Comparison of ENCODE assay signal across 8 cellular contexts in genomic region chr4:185142563-185142910, GRCh38. TPM values are rescaled to one million over a fixed set of nuclear protein-coding genes. Genes with fewer than 3 reads are reported as not detected.
DNase-seq lines count a peak whose midpoint lies in the region; ATAC-seq and TF ChIP-seq lines count a peak whose summit lies in the region.

No MANE protein-coding gene starts in this region.

- peak; percentile 22 for DNase-seq in NCI-H2171 treated with DMSO at 0.1 percent for 48 hours (lab: John Stamatoyannopoulos, UW)
- no peak for DNase-seq in NCI-H2171 (lab: John Stamatoyannopoulos, UW)
- no peak for DNase-seq in body of pancreas
- DNase-seq in memory B cell (ENCODE audit: low spot score in 2 of 2), result no peak
- DNase-seq in upper lobe of right lung, result no peak
- no peak for DNase-seq in GM10248 (ENCODE audit: extremely low spot score)
- DNase-seq in iPS-NIHi7 (ENCODE audit: extremely low spot score), result no peak

- H3K27ac ChIP-seq in HUES6 (ENCODE audit: low read depth, low read length) (peak overlapping the region; percentile 22; the same call in 1 of the 2 replicates), body of pancreas (peak overlapping the region; percentile 28 to 93 (median 85)), upper lobe of right lung (peak overlapping the region; percentile 83)

- H3K4me1 ChIP-seq in HUES6 (ENCODE audit: control insufficient read depth, insufficient read depth, low read length) (peaks cover 8% of the 10 kb centered on the region; the same call in 1 of the 2 replicates), body of pancreas (peaks cover 23% of the 10 kb centered on the region), upper lobe of right lung (peaks cover 9% of the 10 kb centered on the region)

- intact Hi-C loops in body of pancreas (cut with DNase I), result no loop called here
- intact Hi-C loops in upper lobe of right lung (cut with DNase I), result no loop called here

- no peaks in the 10 kb centered on the region for H3K27me3 Mint-ChIP-seq in memory B cell

- TF ChIP-seq POLR2A in body of pancreas (IDR thresholded peaks at IDR 0.05), result no peak

- peaks cover 11% of the 10 kb centered on the region for H3K4me1 Mint-ChIP-seq in memory B cell

- H3K4me3 ChIP-seq in HUES6 (ENCODE audit: low read depth, low read length) (peak overlapping the region; percentile 85), body of pancreas (peak overlapping the region; percentile 46 to 61), upper lobe of right lung (peak overlapping the region; percentile 75)

- 5% methylated on average over 6 to 10 of the region's 10 CpGs for WGBS in body of pancreas, 2 donors

- POLR2A ChIA-PET in GM10248 (lab: Yijun Ruan, JAX), result interaction anchor here (0.5 to 1.8 kb wide), 21 partner anchors 8 to 681 kb away, joined by 3 to 11 read pairs (median 3); no protein-coding TSS in a partner anchor

- CTCF ChIA-PET in GM10248 (lab: Yijun Ruan, JAX), result interaction anchor here (0.9 to 3.5 kb wide), 14 partner anchors 8 to 455 kb away, joined by 3 to 18 read pairs (median 3); partner anchors contain the start of gene UFSP2

- no peaks in the 10 kb centered on the region for H3K36me3 Mint-ChIP-seq in memory B cell

- peak overlapping the region; percentile 89 for H3K27ac Mint-ChIP-seq in memory B cell

- no peaks in the 10 kb centered on the region for H3K9me3 ChIP-seq in HUES6 (ENCODE audit: control insufficient read depth, insufficient read depth, low read depth, low read length)
- H3K9me3 ChIP-seq in body of pancreas, result no peaks in the 10 kb centered on the region
- H3K9me3 ChIP-seq in upper lobe of right lung, result no peaks in the 10 kb centered on the region

- H3K9me3 Mint-ChIP-seq in memory B cell, result no peaks in the 10 kb centered on the region

- peak overlapping the region; percentile 95 for H3K4me3 Mint-ChIP-seq in memory B cell

- H3K27me3 ChIP-seq in HUES6 (ENCODE audit: control insufficient read depth, insufficient read depth, low read length), result peaks cover 6% of the 10 kb centered on the region; the same call in 1 of the 2 replicates
- no peaks in the 10 kb centered on the region for H3K27me3 ChIP-seq in body of pancreas
- no peaks in the 10 kb centered on the region for H3K27me3 ChIP-seq in upper lobe of right lung

- peak overlapping the region; percentile 77 for H3K9ac ChIP-seq in HUES6 (ENCODE audit: low read length)

- H3K36me3 ChIP-seq in HUES6 (ENCODE audit: control insufficient read depth, insufficient read depth, low read length) (peaks cover 16% of the 10 kb centered on the region), body of pancreas (replicated peaks in 1 of 2; ENCODE audit: insufficient read depth in 1 of 2, low read depth in 2 of 2) (no peaks in the 10 kb centered on the region), upper lobe of right lung (no peaks in the 10 kb centered on the region)

- ATAC-seq in body of pancreas, result no peak
- ATAC-seq in memory B cell (ENCODE audit: low read depth), result peak; percentile 26
- ATAC-seq in upper lobe of right lung, result no peak

- TF ChIP-seq CTCF in body of pancreas (IDR thresholded peaks at IDR 0.05) (no peak), upper lobe of right lung (IDR thresholded peaks at IDR 0.05) (no peak), GM10248 (IDR thresholded peaks at IDR 0.05; ENCODE audit: control extremely low read depth, extremely low read depth, low read depth, missing control alignments) (no peak)

RNA-seq across cellular contexts. Expression of gene SLC25A4, which starts 0.5 kb away (rescaled TPM):
- total RNA-seq in body of pancreas (10 to 100 TPM; 11.7 to 21.8 TPM), upper lobe of right lung (40.3 TPM)

Comparison
In these comparisons a context has a peak if more than half of its experiments do, and no peak if none do; other contexts are left out.
1. H3K27ac ChIP-seq: peak in every context shown above with its lines; median percentile 85 in body of pancreas; 83 in upper lobe of right lung; 22 in HUES6.